ENCODE assay signal across 1 cellular context in genomic region chr1:149093155-149093554, GRCh38.
TF ChIP-seq lines count a peak whose summit lies in the region.

No MANE protein-coding gene starts in this region.

TF ChIP-seq in K562, 482 proteins besides CTCF, POLR2A, EP300 and RAD21:
- TF ChIP-seq CXXC5 (CRISPR knock-in tag; IDR thresholded peaks at IDR 0.05) (peak; percentile 57), CBFA2T3 (IDR thresholded peaks at IDR 0.05) (peak; percentile 57), TAL1 (IDR thresholded peaks at IDR 0.05) (peak; percentile 34; the same call in 1 of the 2 replicates), TCF3 (CRISPR knock-in tag; IDR thresholded peaks at IDR 0.05) (peak; percentile 47), SMAD4 (CRISPR knock-in tag; conservative IDR thresholded peaks at IDR 0.05) (peak; percentile 50; the same call in 1 of the 2 replicates), ARID1B (IDR thresholded peaks at IDR 0.05) (peak; percentile 53; the same call in 1 of the 2 replicates), SMARCA4 (IDR thresholded peaks at IDR 0.05) (0 out of 2 replicates have a peak, but pooled peaks have one; percentile 21), NCOR1 (IDR thresholded peaks at IDR 0.05) (peak; percentile 40; the same call in 1 of the 2 replicates), NFIC (IDR thresholded peaks at IDR 0.05) (0 out of 2 replicates have a peak, but pooled peaks have one; percentile 9), CTBP1 (IDR thresholded peaks at IDR 0.05; ENCODE audit: borderline replicate concordance) (peak; percentile 59; the same call in 1 of the 2 replicates), CBFA2T2 (conservative IDR thresholded peaks at IDR 0.05) (peak; percentile 41; the same call in 1 of the 2 replicates)
